Comparison of ENCODE assay signal across 27 cellular contexts in the genomic region with DNA sequence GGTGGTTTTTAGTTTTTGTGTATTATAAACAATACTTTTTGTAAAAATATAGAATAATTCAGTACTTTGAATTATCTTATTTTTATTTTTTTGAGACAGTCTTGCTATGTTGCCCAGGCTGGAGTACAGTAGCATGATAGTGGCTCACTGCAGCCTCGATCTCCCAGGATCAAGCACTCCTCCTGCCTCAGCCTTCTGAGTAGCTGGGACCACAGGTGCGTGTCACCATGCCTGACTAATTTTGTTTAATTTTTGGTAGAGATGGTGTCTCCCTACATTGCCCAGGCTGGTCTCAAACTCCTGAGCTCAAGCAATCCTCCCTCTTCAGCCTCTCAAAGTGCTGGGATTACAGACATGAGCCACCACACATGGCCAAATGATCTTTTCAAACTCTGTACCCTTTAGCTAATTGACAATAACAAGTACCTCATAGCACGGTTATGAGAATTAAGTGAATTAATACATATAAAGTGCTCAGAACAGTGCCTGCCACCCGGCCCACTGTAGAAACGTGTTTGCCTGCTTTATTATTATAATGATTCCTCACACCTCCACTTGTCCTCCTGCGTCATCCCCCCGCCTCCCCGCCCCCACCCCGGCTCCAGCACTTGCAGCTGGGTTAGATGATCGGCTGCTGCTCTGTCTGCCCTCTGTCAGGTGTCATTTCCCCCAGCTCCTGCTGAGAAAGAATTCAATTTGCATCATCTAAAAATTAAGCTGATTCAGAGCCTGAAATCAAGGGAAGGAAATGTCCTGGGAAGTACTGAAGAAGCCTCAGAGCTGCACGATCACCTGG. TPM values are rescaled to one million over a fixed set of nuclear protein-coding genes. Genes with fewer than 3 reads are reported as not detected.
DNase-seq lines count a peak whose midpoint lies in the region; ATAC-seq lines count a peak whose summit lies in the region.
"Had no signal": no experiment of that assay in that cellular context is flagged by ENCODE, and none has a peak within 500 bp of the region (broad histone marks: within the 10 kb centered on the region; RNA-seq: fewer than 3 reads in every experiment).

No MANE protein-coding gene starts in this region.

- DNase-seq in NCI-H1436 (lab: John Stamatoyannopoulos, UW) (peak; percentile 11), NCI-H1436 treated with DMSO at 0.1 percent for 48 hours (lab: John Stamatoyannopoulos, UW) (no peak), NCI-H146 (lab: John Stamatoyannopoulos, UW) (peak; percentile 71), SHP77 treated with DMSO at 0.1 percent for 48 hours (lab: John Stamatoyannopoulos, UW) (peak; percentile 2), mesendoderm (peak; percentile 76), AG08396 (ENCODE audit: low spot score) (no peak), mesenchymal stem cell (no peak)
- DNase-seq: activated CD4-positive, alpha-beta T cell treated with anti-CD3 and anti-CD28 coated beads for 48 hours; activated CD8-positive, alpha-beta memory T cell treated with anti-CD3 and anti-CD28 coated beads for 24 hours; activated naive CD8-positive, alpha-beta T cell treated with anti-CD3 and anti-CD28 coated beads for 36 hours; DMS79; GDM1; hippocampal formation; left colon; MM.1S; NCI-H524; SJCRH30; stimulated activated naive CD4-positive, alpha-beta T cell treated with Interleukin-2 at 50 U/mL for 16 hours; SW 1271; upper lobe of left lung; WERI-Rb-1 had no signal

- H3K9me3 ChIP-seq in mesenchymal stem cell (ENCODE audit: control insufficient read depth, low read length) = no peaks in the 10 kb centered on the region
- H3K9me3 ChIP-seq: right atrium auricular region, SJCRH30, suprapubic skin, upper lobe of left lung had no signal

- ATAC-seq in GM18858 (IDR thresholded peaks at IDR 0.05; ENCODE audit: unreplicated experiment) = no peak
- ATAC-seq: left colon had no signal

- H4K8ac ChIP-seq in mesendoderm (ENCODE audit: low read depth, low read length) (no peak overlapping the region), mesenchymal stem cell (ENCODE audit: low read length) (no peak overlapping the region)

- no CpG with 5 or more reads among the region's 11 CpGs for whole genome bisulfite sequencing in mesendoderm (ENCODE audit: extremely low coverage, insufficient coverage, low lambda C conversion rate)
- WGBS in mesenchymal stem cell = 42% methylated on average over 11 of the region's 11 CpGs

- H3K36me3 ChIP-seq in mesendoderm (ENCODE audit: control insufficient read depth, insufficient read depth, low read length) = no peaks in the 10 kb centered on the region
- no peaks in the 10 kb centered on the region for H3K36me3 ChIP-seq in mesenchymal stem cell (ENCODE audit: control insufficient read depth in 1 of 2, insufficient read depth in 2 of 2, low read depth in 1 of 2, low read length in 2 of 2)
- H3K36me3 ChIP-seq: right atrium auricular region, SJCRH30, suprapubic skin, upper lobe of left lung, WERI-Rb-1 had no signal

- H3K27ac ChIP-seq in mesendoderm (ENCODE audit: low read depth, low read length) = no peak overlapping the region
- no peak overlapping the region for H3K27ac ChIP-seq in mesenchymal stem cell (ENCODE audit: low read length, poor library complexity, severe bottlenecking)
- H3K27ac ChIP-seq: 22Rv1, right atrium auricular region, SJCRH30, suprapubic skin, upper lobe of left lung, WERI-Rb-1 had no signal

- peaks cover 13% of the 10 kb centered on the region for H3K4me1 ChIP-seq in mesendoderm (ENCODE audit: control insufficient read depth, low read depth, low read length)
- H3K4me1 ChIP-seq in mesenchymal stem cell (ENCODE audit: control insufficient read depth, insufficient read depth, low read depth, low read length) = peaks cover 2% of the 10 kb centered on the region
- H3K4me1 ChIP-seq: right atrium auricular region, suprapubic skin had no signal

- no peak overlapping the region for H3K14ac ChIP-seq in mesenchymal stem cell (ENCODE audit: low read length in 2 of 2)

- H3K23ac ChIP-seq in mesendoderm (ENCODE audit: low read length) (no peak overlapping the region), mesenchymal stem cell (ENCODE audit: low read length in 2 of 2) (no peak overlapping the region)

- H3K79me2 ChIP-seq in mesendoderm (ENCODE audit: control insufficient read depth, insufficient read depth, low read length) = no peaks in the 10 kb centered on the region

- no peak overlapping the region for H3K56ac ChIP-seq in mesendoderm (ENCODE audit: low read length)

- H2AFZ ChIP-seq in mesenchymal stem cell (ENCODE audit: low read depth, low read length) = no peak overlapping the region

- H2BK120ac ChIP-seq in mesendoderm (ENCODE audit: low read depth, low read length) = no peak overlapping the region
- H2BK120ac ChIP-seq in mesenchymal stem cell (ENCODE audit: low read depth, low read length) = no peak overlapping the region

- no peak overlapping the region for H3K9ac ChIP-seq in mesendoderm (ENCODE audit: low read length)
- H3K9ac ChIP-seq in mesenchymal stem cell (ENCODE audit: low read length) = no peak overlapping the region

- H2BK15ac ChIP-seq in mesendoderm (replicated peaks; ENCODE audit: low read depth) (no peak overlapping the region), mesenchymal stem cell (ENCODE audit: low read depth, poor library complexity, severe bottlenecking) (no peak overlapping the region)

- no peak overlapping the region for H4K91ac ChIP-seq in mesenchymal stem cell (ENCODE audit: low read length)

- H3K4me3 ChIP-seq in mesendoderm (ENCODE audit: low read length) = no peak overlapping the region
- H3K4me3 ChIP-seq in mesenchymal stem cell (ENCODE audit: insufficient read depth in 1 of 2, low read depth in 1 of 2, low read length in 2 of 2) = no peak overlapping the region
- H3K4me3 ChIP-seq: right atrium auricular region, SJCRH30, smooth muscle cell, suprapubic skin, upper lobe of left lung had no signal

- no peak overlapping the region for H2BK5ac ChIP-seq in mesendoderm (ENCODE audit: low read length)
- H2BK5ac ChIP-seq in mesenchymal stem cell (ENCODE audit: low read depth, low read length, poor library complexity, severe bottlenecking) = no peak overlapping the region

- H3K4me2 ChIP-seq in mesendoderm (ENCODE audit: low read length) (no peak overlapping the region), mesenchymal stem cell (ENCODE audit: low read length, poor library complexity, severe bottlenecking) (no peak overlapping the region)
- H3K4me2 ChIP-seq: smooth muscle cell had no signal

- H3K27me3 ChIP-seq in mesendoderm (ENCODE audit: insufficient read depth, low read length, poor library complexity) = no peaks in the 10 kb centered on the region
- peaks cover 1 to 4% of the 10 kb centered on the region in 2 experiments for H3K27me3 ChIP-seq in mesenchymal stem cell (ENCODE audit: control insufficient read depth in 1 of 2, insufficient read depth in 1 of 2, low read length in 2 of 2)
- H3K27me3 ChIP-seq: right atrium auricular region, SJCRH30, upper lobe of left lung had no signal

- H4K5ac ChIP-seq in mesendoderm (ENCODE audit: low read length) = no peak overlapping the region

- H2BK12ac ChIP-seq in mesenchymal stem cell (ENCODE audit: low read length in 2 of 2) = no peak overlapping the region

- H3K4ac ChIP-seq in mesendoderm (ENCODE audit: low read depth, low read length) = no peak overlapping the region
- no peak overlapping the region for H3K4ac ChIP-seq in mesenchymal stem cell (ENCODE audit: low read depth in 1 of 2, low read length in 2 of 2)

- H2AK5ac ChIP-seq in mesendoderm (ENCODE audit: low read length) (no peak overlapping the region), mesenchymal stem cell (ENCODE audit: low read length, severe bottlenecking) (no peak overlapping the region)

- H3K79me1 ChIP-seq in mesendoderm (ENCODE audit: low read length) (no peaks in the 10 kb centered on the region), mesenchymal stem cell (replicated peaks; ENCODE audit: low read length, poor library complexity, severe bottlenecking) (no peaks in the 10 kb centered on the region)

- H3K18ac ChIP-seq in mesendoderm (ENCODE audit: low read length) (peak overlapping the region; percentile 39), mesenchymal stem cell (ENCODE audit: low read depth in 1 of 2, low read length in 2 of 2) (no peak overlapping the region)

RNA-seq across cellular contexts. Expression of gene NRF1, which starts 53.6 kb away (rescaled TPM):
- 14.2 TPM for polyA plus RNA-seq in mesendoderm (2013, experiment 1 of 2)
- polyA plus RNA-seq in mesendoderm (2013, experiment 2 of 2) = 15.0 TPM
- 4.4 TPM for polyA plus RNA-seq in mesenchymal stem cell (2013, experiment 1 of 2)
- 4.3 TPM for polyA plus RNA-seq in mesenchymal stem cell (2013, experiment 2 of 2)

RNA-seq across cellular contexts. Expression of gene SMKR1, which starts 55.6 kb away (rescaled TPM):
- 1.3 TPM for polyA plus RNA-seq in mesendoderm (2013, experiment 1 of 2)
- polyA plus RNA-seq in mesendoderm (2013, experiment 2 of 2) = 1.3 TPM
- not detected for polyA plus RNA-seq in mesenchymal stem cell (2013, experiment 1 of 2)
- 0.07 TPM for polyA plus RNA-seq in mesenchymal stem cell (2013, experiment 2 of 2)
- polyA plus RNA-seq: CD14-positive monocyte, smooth muscle cell had no signal

Comparison
In these comparisons a context has a peak if more than half of its experiments do, and no peak if none do; other contexts are left out.
1. DNase-seq: peak in NCI-H1436 (single experiment), NCI-H146 (single experiment), SHP77 treated with DMSO at 0.1 percent for 48 hours (single experiment) and mesendoderm (single experiment); none in NCI-H1436 treated with DMSO at 0.1 percent for 48 hours (single experiment), AG08396 (single experiment) and mesenchymal stem cell (single experiment).